Comparison of ENCODE assay signal across 23 cellular contexts in the genomic region with DNA sequence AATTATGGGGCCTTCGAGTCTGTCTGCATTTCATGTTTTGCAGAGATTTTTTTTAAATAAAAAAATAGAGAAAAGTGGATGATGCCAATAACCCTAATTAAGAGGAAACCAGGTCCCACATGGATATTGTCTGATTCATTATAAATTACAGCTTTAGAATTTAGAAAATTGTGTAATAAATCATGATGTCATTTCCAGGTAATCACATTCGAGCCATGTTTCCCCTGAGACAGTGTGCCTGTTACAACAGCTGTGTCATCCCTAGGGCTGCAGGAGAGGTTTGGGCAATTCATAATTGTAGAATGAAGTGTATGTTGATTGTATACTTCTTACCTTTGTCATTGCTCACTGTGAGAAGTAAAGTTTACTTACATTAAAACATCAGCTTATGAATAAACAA. TPM values are rescaled to one million over a fixed set of nuclear protein-coding genes. Genes with fewer than 3 reads are reported as not detected.
DNase-seq lines count a peak whose midpoint lies in the region; ATAC-seq and TF ChIP-seq lines count a peak whose summit lies in the region.
"Had no signal": no experiment of that assay in that cellular context is flagged by ENCODE, and none has a peak within 500 bp of the region (broad histone marks: within the 10 kb centered on the region; RNA-seq: fewer than 3 reads in every experiment).

No MANE protein-coding gene starts in this region.

- no peak overlapping the region for H3K4me3 Mint-ChIP-seq in natural killer cell treated with Interleukin-12 subunit alpha and Interleukin-12 subunit beta and Interleukin-15 and Interleukin-18, amount 100 ng/mL, for 72 hours
- no peak overlapping the region for H3K4me3 Mint-ChIP-seq in natural killer cell
- no peak overlapping the region for H3K4me3 Mint-ChIP-seq in activated T-cell treated with anti-CD3 and anti-CD28 coated beads, Interleukin-2, amount 50 U/mL, for 4 hours
- H3K4me3 Mint-ChIP-seq in stimulated activated effector memory CD8-positive, alpha-beta T cell treated with anti-CD3 and anti-CD28 coated beads, Interleukin-12 subunit alpha, Interleukin-12 subunit beta, amount 100 ng/mL, for 72 hours, result no peak overlapping the region
- H3K4me3 Mint-ChIP-seq: activated CD4-positive, alpha-beta memory T cell treated with anti-CD3 and anti-CD28 coated beads, Interleukin-2, amount 10 ng/mL, durations not matched to agents 7 days and 5 days; CD4-positive, alpha-beta T cell had no signal

- H3K4me1 ChIP-seq in vagina, result peaks cover 9% of the 10 kb centered on the region

- H3K9me3 ChIP-seq in vagina, result no peaks in the 10 kb centered on the region
- H3K9me3 ChIP-seq: neutrophil had no signal

- peaks cover 59 to 64% of the 10 kb centered on the region in 2 donors for H3K4me1 Mint-ChIP-seq in natural killer cell treated with Interleukin-12 subunit alpha and Interleukin-12 subunit beta and Interleukin-15 and Interleukin-18, amount 100 ng/mL, for 72 hours (ENCODE audit: low read depth in 2 of 2)
- peaks cover 76 to 79% of the 10 kb centered on the region in 2 donors for H3K4me1 Mint-ChIP-seq in natural killer cell
- H3K4me1 Mint-ChIP-seq in activated T-cell treated with anti-CD3 and anti-CD28 coated beads, Interleukin-2, amount 50 U/mL, for 4 hours (ENCODE audit: low read depth), result no peaks in the 10 kb centered on the region
- H3K4me1 Mint-ChIP-seq in stimulated activated effector memory CD8-positive, alpha-beta T cell treated with anti-CD3 and anti-CD28 coated beads, Interleukin-12 subunit alpha, Interleukin-12 subunit beta, amount 100 ng/mL, for 72 hours, result no peaks in the 10 kb centered on the region
- H3K4me1 Mint-ChIP-seq: activated CD4-positive, alpha-beta memory T cell treated with anti-CD3 and anti-CD28 coated beads, Interleukin-2, amount 10 ng/mL, durations not matched to agents 7 days and 5 days had no signal

- H3K27me3 Mint-ChIP-seq in natural killer cell treated with Interleukin-12 subunit alpha and Interleukin-12 subunit beta and Interleukin-15 and Interleukin-18, amount 100 ng/mL, for 72 hours, result no peaks in the 10 kb centered on the region
- H3K27me3 Mint-ChIP-seq in natural killer cell (ENCODE audit: low read depth in 2 of 2), result no peaks in the 10 kb centered on the region
- H3K27me3 Mint-ChIP-seq in activated T-cell treated with anti-CD3 and anti-CD28 coated beads, Interleukin-2, amount 50 U/mL, for 4 hours (ENCODE audit: low read depth), result peaks cover 6% of the 10 kb centered on the region

- no peak for TF ChIP-seq POLR2A in vagina (IDR thresholded peaks at IDR 0.05)

- no peak overlapping the region for H3K4me3 ChIP-seq in vagina
- H3K4me3 ChIP-seq: lung had no signal

- TF ChIP-seq CTCF in natural killer cell (IDR thresholded peaks at IDR 0.05) (no peak), vagina (IDR thresholded peaks at IDR 0.05) (no peak)

- H3K9me3 Mint-ChIP-seq in natural killer cell treated with Interleukin-12 subunit alpha and Interleukin-12 subunit beta and Interleukin-15 and Interleukin-18, amount 100 ng/mL, for 72 hours, result no peaks in the 10 kb centered on the region
- H3K9me3 Mint-ChIP-seq in natural killer cell, result no peaks in the 10 kb centered on the region
- no peaks in the 10 kb centered on the region for H3K9me3 Mint-ChIP-seq in activated T-cell treated with anti-CD3 and anti-CD28 coated beads, Interleukin-2, amount 50 U/mL, for 4 hours
- H3K9me3 Mint-ChIP-seq in stimulated activated effector memory CD8-positive, alpha-beta T cell treated with anti-CD3 and anti-CD28 coated beads, Interleukin-12 subunit alpha, Interleukin-12 subunit beta, amount 100 ng/mL, for 72 hours, result no peaks in the 10 kb centered on the region
- H3K9me3 Mint-ChIP-seq: activated CD4-positive, alpha-beta memory T cell treated with anti-CD3 and anti-CD28 coated beads, Interleukin-2, amount 10 ng/mL, durations not matched to agents 7 days and 5 days; CD4-positive, alpha-beta T cell had no signal

- DNase-seq in natural killer cell treated with Interleukin-12 subunit alpha and Interleukin-12 subunit beta and Interleukin-15 and Interleukin-18, amount 100 ng/mL, for 72 hours (ENCODE audit: low spot score), result no peak
- no peak for DNase-seq in natural killer cell
- peak; percentile 91 to 96 for DNase-seq in NCI-H1930 (lab: John Stamatoyannopoulos, UW)
- DNase-seq in SHP77 (lab: John Stamatoyannopoulos, UW), result peak; percentile 34 to 64
- no peak for DNase-seq in activated T-cell treated with anti-CD3 and anti-CD28 coated beads, Interleukin-2, amount 50 U/mL, for 4 hours
- DNase-seq in stimulated activated effector memory CD8-positive, alpha-beta T cell treated with anti-CD3 and anti-CD28 coated beads, Interleukin-12 subunit alpha, Interleukin-12 subunit beta, amount 100 ng/mL, for 72 hours (ENCODE audit: low spot score in 2 of 2), result no peak
- DNase-seq in middle frontal gyrus (ENCODE audit: extremely low spot score, low spot score), result no peak
- DNase-seq in vagina (ENCODE audit: extremely low spot score in 2 of 2), result no peak
- DNase-seq: activated CD4-positive, alpha-beta memory T cell treated with anti-CD3 and anti-CD28 coated beads, Interleukin-2, amount 10 ng/mL, durations not matched to agents 7 days and 5 days; activated effector memory CD4-positive, alpha-beta T cell treated with anti-CD3 and anti-CD28 coated beads, Interleukin-2, amount 50 U/mL, for 16 hours; CD4-positive, alpha-beta T cell; DMS79 treated with DMSO at 0.1 percent for 48 hours; effector CD4-positive, alpha-beta T cell; hypothalamus; KG1; NCI-H446; small intestine; stimulated activated CD4-positive, alpha-beta T cell treated with anti-CD3 and anti-CD28 coated beads, Interleukin-2, amount 100 ng/mL, for 24 hours; stimulated activated naive CD4-positive, alpha-beta T cell treated with Interleukin-2 at 50 U/mL for 16 hours had no signal

- no peaks in the 10 kb centered on the region for H3K36me3 Mint-ChIP-seq in natural killer cell treated with Interleukin-12 subunit alpha and Interleukin-12 subunit beta and Interleukin-15 and Interleukin-18, amount 100 ng/mL, for 72 hours
- no peaks in the 10 kb centered on the region for H3K36me3 Mint-ChIP-seq in natural killer cell
- no peaks in the 10 kb centered on the region for H3K36me3 Mint-ChIP-seq in activated T-cell treated with anti-CD3 and anti-CD28 coated beads, Interleukin-2, amount 50 U/mL, for 4 hours (ENCODE audit: insufficient read depth)
- H3K36me3 Mint-ChIP-seq in stimulated activated effector memory CD8-positive, alpha-beta T cell treated with anti-CD3 and anti-CD28 coated beads, Interleukin-12 subunit alpha, Interleukin-12 subunit beta, amount 100 ng/mL, for 72 hours, result no peaks in the 10 kb centered on the region

- intact Hi-C loops in natural killer cell (cut with micrococcal nuclease), result no loop called here
- intact Hi-C loops in vagina (cut with DNase I), result no loop called here

- H3K36me3 ChIP-seq in vagina, result no peaks in the 10 kb centered on the region
- H3K36me3 ChIP-seq: neutrophil had no signal

- no peaks in the 10 kb centered on the region for H3K27me3 ChIP-seq in vagina
- H3K27me3 ChIP-seq: neutrophil had no signal

- no peak overlapping the region for H3K27ac ChIP-seq in vagina
- H3K27ac ChIP-seq: neutrophil had no signal

- ATAC-seq in natural killer cell treated with Interleukin-12 subunit alpha and Interleukin-12 subunit beta and Interleukin-15 and Interleukin-18, amount 100 ng/mL, for 72 hours, result peak; percentile 60 to 61
- ATAC-seq in natural killer cell, result no peak
- no peak for ATAC-seq in activated T-cell treated with anti-CD3 and anti-CD28 coated beads, Interleukin-2, amount 50 U/mL, for 4 hours
- no peak for ATAC-seq in stimulated activated effector memory CD8-positive, alpha-beta T cell treated with anti-CD3 and anti-CD28 coated beads, Interleukin-12 subunit alpha, Interleukin-12 subunit beta, amount 100 ng/mL, for 72 hours
- ATAC-seq: activated CD4-positive, CD25-positive, alpha-beta regulatory T cell treated with anti-CD3 and anti-CD28 coated beads, Interleukin-2, amount 50 U/mL, for 24 hours had no signal

- H3K27ac Mint-ChIP-seq in natural killer cell treated with Interleukin-12 subunit alpha and Interleukin-12 subunit beta and Interleukin-15 and Interleukin-18, amount 100 ng/mL, for 72 hours, result peak overlapping the region; percentile 1 to 28
- no peak overlapping the region for H3K27ac Mint-ChIP-seq in natural killer cell
- no peak overlapping the region for H3K27ac Mint-ChIP-seq in stimulated activated effector memory CD8-positive, alpha-beta T cell treated with anti-CD3 and anti-CD28 coated beads, Interleukin-12 subunit alpha, Interleukin-12 subunit beta, amount 100 ng/mL, for 72 hours
- H3K27ac Mint-ChIP-seq: activated CD4-positive, alpha-beta memory T cell treated with anti-CD3 and anti-CD28 coated beads, Interleukin-2, amount 10 ng/mL, durations not matched to agents 7 days and 5 days; CD4-positive, alpha-beta T cell had no signal

RNA-seq across cellular contexts. Expression of gene NCAM1, which starts 38.3 kb away (rescaled TPM):
- total RNA-seq in natural killer cell treated with Interleukin-12 subunit alpha and Interleukin-12 subunit beta and Interleukin-15 and Interleukin-18, amount 100 ng/mL, for 72 hours, result 10 to 100 TPM; 54.2 to 65.7 TPM
- total RNA-seq in natural killer cell, result 100 to 1,000 TPM; 129 to 208 (median 187) TPM
- under 1 TPM; 0.34 to 0.73 (median 0.57) TPM for total RNA-seq in activated T-cell treated with anti-CD3 and anti-CD28 coated beads, Interleukin-2, amount 50 U/mL, for 4 hours
- 33.6 TPM for total RNA-seq in vagina
- total RNA-seq: HT-29 had no signal

Comparison
In these comparisons a context has a peak if more than half of its experiments do, and no peak if none do; other contexts are left out.
1. ATAC-seq: peak in natural killer cell treated with Interleukin-12 subunit alpha and Interleukin-12 subunit beta and Interleukin-15 and Interleukin-18, amount 100 ng/mL, for 72 hours (2 of 2); none in natural killer cell (0 of 3), activated T-cell treated with anti-CD3 and anti-CD28 coated beads, Interleukin-2, amount 50 U/mL, for 4 hours (0 of 2) and stimulated activated effector memory CD8-positive, alpha-beta T cell treated with anti-CD3 and anti-CD28 coated beads, Interleukin-12 subunit alpha, Interleukin-12 subunit beta, amount 100 ng/mL, for 72 hours (single experiment).
2. H3K27ac Mint-ChIP-seq: peak in natural killer cell treated with Interleukin-12 subunit alpha and Interleukin-12 subunit beta and Interleukin-15 and Interleukin-18, amount 100 ng/mL, for 72 hours (2 of 2); none in natural killer cell (0 of 2) and stimulated activated effector memory CD8-positive, alpha-beta T cell treated with anti-CD3 and anti-CD28 coated beads, Interleukin-12 subunit alpha, Interleukin-12 subunit beta, amount 100 ng/mL, for 72 hours (single experiment).
3. DNase-seq: peak in NCI-H1930 (2 of 2) and SHP77 (2 of 2); none in natural killer cell treated with Interleukin-12 subunit alpha and Interleukin-12 subunit beta and Interleukin-15 and Interleukin-18, amount 100 ng/mL, for 72 hours (single experiment), natural killer cell (single experiment), activated T-cell treated with anti-CD3 and anti-CD28 coated beads, Interleukin-2, amount 50 U/mL, for 4 hours (single experiment), stimulated activated effector memory CD8-positive, alpha-beta T cell treated with anti-CD3 and anti-CD28 coated beads, Interleukin-12 subunit alpha, Interleukin-12 subunit beta, amount 100 ng/mL, for 72 hours (0 of 2), middle frontal gyrus (single experiment) and vagina (0 of 2).
4. RNA of gene NCAM1, which starts 38.3 kb away (total RNA-seq): 129 to 208 TPM in natural killer cell, 54.2 to 65.7 TPM in natural killer cell treated with Interleukin-12 subunit alpha and Interleukin-12 subunit beta and Interleukin-15 and Interleukin-18, amount 100 ng/mL, for 72 hours and 33.6 TPM in vagina (single experiment); 0.34 to 0.73 TPM in activated T-cell treated with anti-CD3 and anti-CD28 coated beads, Interleukin-2, amount 50 U/mL, for 4 hours; every median in the first group is over 10 times any median in the second.